ENCODE assay signal across 8 cellular contexts in genomic region chr9:105694848-105695581, GRCh38. TPM values are rescaled to one million over a fixed set of nuclear protein-coding genes. Genes with fewer than 3 reads are reported as not detected.
DNase-seq lines count a peak whose midpoint lies in the region; ATAC-seq and TF ChIP-seq lines count a peak whose summit lies in the region.

No MANE protein-coding gene starts in this region.

- peaks cover 36% of the 10 kb centered on the region for H3K4me1 Mint-ChIP-seq in activated naive CD4-positive, alpha-beta T cell treated with anti-CD3 and anti-CD28 coated beads for 36 hours (ENCODE audit: low read depth)
- peaks cover 4% of the 10 kb centered on the region for H3K4me1 Mint-ChIP-seq in glutamatergic neuron (ENCODE audit: low read depth, unreplicated experiment)

- peaks cover 6 to 30% of the 10 kb centered on the region in 2 donors for H3K4me1 ChIP-seq in thyroid gland

- peak overlapping the region; percentile 90 for H3K4me3 Mint-ChIP-seq in activated naive CD4-positive, alpha-beta T cell treated with anti-CD3 and anti-CD28 coated beads for 36 hours
- peak overlapping the region; percentile 86 for H3K4me3 Mint-ChIP-seq in glutamatergic neuron (ENCODE audit: unreplicated experiment)

- H3K27me3 ChIP-seq in thyroid gland: no peaks in the 10 kb centered on the region

- in situ Hi-C loops in Caki2 (cut with HindIII; ENCODE audit: low pct_unique_long_range_greater_than_20kb, low sequenced_read_pairs): no loop called here

- H3K9me3 Mint-ChIP-seq in activated naive CD4-positive, alpha-beta T cell treated with anti-CD3 and anti-CD28 coated beads for 36 hours: no peaks in the 10 kb centered on the region
- no peaks in the 10 kb centered on the region for H3K9me3 Mint-ChIP-seq in glutamatergic neuron (ENCODE audit: unreplicated experiment)

- H3K4me3 ChIP-seq in thyroid gland (replicated peaks in 1 of 3): peak overlapping the region; percentile 18 to 68 (median 39)

- peak overlapping the region; percentile 37 to 82 (median 77) for H3K27ac ChIP-seq in thyroid gland

- TF ChIP-seq CTCF in glutamatergic neuron (IDR thresholded peaks at IDR 0.05; ENCODE audit: partially characterized antibody, unreplicated experiment) (no peak), omental fat pad (IDR thresholded peaks at IDR 0.05) (no peak), thyroid gland (IDR thresholded peaks at IDR 0.05) (no peak)

- CTCF ChIA-PET in activated naive CD4-positive, alpha-beta T cell treated with anti-CD3 and anti-CD28 coated beads for 36 hours (lab: Charles Lee): interaction anchor here (1.1 to 1.7 kb wide), 2 partner anchors 23 to 86 kb away, joined by 3 to 6 read pairs; no protein-coding TSS in a partner anchor

- H3K27ac Mint-ChIP-seq in activated naive CD4-positive, alpha-beta T cell treated with anti-CD3 and anti-CD28 coated beads for 36 hours: peak overlapping the region; percentile 50
- H3K27ac Mint-ChIP-seq in glutamatergic neuron (ENCODE audit: unreplicated experiment): no peak overlapping the region

- TF ChIP-seq POLR2A in thyroid gland (IDR thresholded peaks at IDR 0.05): peak in 1 of 2 donors; percentile 38

- DNase-seq in Caki2 (ENCODE audit: low read depth) (peak; percentile 66), HS-27A (ENCODE audit: low read depth) (peak; percentile 12), SIG-M5 (lab: John Stamatoyannopoulos, UW) (peak; percentile 27), glutamatergic neuron (peak; percentile 55), omental fat pad (ENCODE audit: low spot score) (peak; percentile 84), thyroid gland (peak; percentile 79 to 82)
- peak; percentile 62 for DNase-seq in activated naive CD4-positive, alpha-beta T cell treated with anti-CD3 and anti-CD28 coated beads for 36 hours

- H3K36me3 ChIP-seq in thyroid gland: no peaks in the 10 kb centered on the region

- no peaks in the 10 kb centered on the region for H3K9me3 ChIP-seq in thyroid gland

- no peaks in the 10 kb centered on the region for H3K36me3 Mint-ChIP-seq in activated naive CD4-positive, alpha-beta T cell treated with anti-CD3 and anti-CD28 coated beads for 36 hours (ENCODE audit: low read depth)
- no peaks in the 10 kb centered on the region for H3K36me3 Mint-ChIP-seq in glutamatergic neuron (ENCODE audit: unreplicated experiment)

- ATAC-seq in GM21367 (IDR thresholded peaks at IDR 0.05; ENCODE audit: unreplicated experiment) (peak; percentile 49), omental fat pad (ENCODE audit: low FRiP score) (peak; percentile 89)

- 3 to 11% methylated on average over 10 to 34 of the region's 42 CpGs for WGBS in thyroid gland, 2 donors

- peaks cover 10% of the 10 kb centered on the region for H3K27me3 Mint-ChIP-seq in activated naive CD4-positive, alpha-beta T cell treated with anti-CD3 and anti-CD28 coated beads for 36 hours (ENCODE audit: low read depth)
- H3K27me3 Mint-ChIP-seq in glutamatergic neuron (ENCODE audit: unreplicated experiment): peaks cover 2% of the 10 kb centered on the region

- intact Hi-C loops in activated naive CD4-positive, alpha-beta T cell treated with anti-CD3 and anti-CD28 coated beads for 36 hours (cut with micrococcal nuclease): loop anchor here (1.0 to 10.0 kb wide), 13 partner anchors 23 to 1600 kb away; partner anchors contain the start of genes ABCA1, FKTN, FSD1L and NIPSNAP3A
- intact Hi-C loops in thyroid gland (cut with DNase I): no loop called here

RNA-seq across cellular contexts. Expression of gene TMEM38B, which starts 0.7 kb away (rescaled TPM):
- 18.3 and 37.3 TPM in 2 replicates for total RNA-seq in Caki2 (2014; rRNA removed; shearing (Covaris generic); ENCODE audit: low replicate concordance)
- 10 to 100 TPM; 17.6 TPM for total RNA-seq in activated naive CD4-positive, alpha-beta T cell treated with anti-CD3 and anti-CD28 coated beads for 36 hours
- total RNA-seq in glutamatergic neuron (ENCODE audit: unreplicated experiment): 3.0 TPM
- total RNA-seq in omental fat pad: 10 to 100 TPM in 3 of 4 donors, 1 to 10 TPM in 1; 4.5 to 20.1 (median 13.1) TPM
- 10 to 100 TPM; 38.4 to 80.9 (median 60.2) TPM for total RNA-seq in thyroid gland

RNA-seq across cellular contexts. Expression of gene TAL2, which starts 32.8 kb away (rescaled TPM):
- total RNA-seq in Caki2 (2014; rRNA removed; shearing (Covaris generic); ENCODE audit: low replicate concordance): not detected in 2 replicates
- not detected for total RNA-seq in activated naive CD4-positive, alpha-beta T cell treated with anti-CD3 and anti-CD28 coated beads for 36 hours
- total RNA-seq in glutamatergic neuron (ENCODE audit: unreplicated experiment): 1.6 TPM
- total RNA-seq in omental fat pad: 1 to 10 TPM in 1 of 4 donors, not detected in 3; 1.1 TPM
- total RNA-seq in thyroid gland: not detected

Comparison
In these comparisons a context has a peak if more than half of its experiments do, and no peak if none do; other contexts are left out.
1. Peak in every context shown above with its lines: DNase-seq, ATAC-seq, H3K4me3 ChIP-seq and H3K27ac ChIP-seq.
2. DNase-seq: peak in every context shown above with its lines; median percentile 84 in omental fat pad; 80 in thyroid gland; 66 in Caki2; 62 in activated naive CD4-positive, alpha-beta T cell treated with anti-CD3 and anti-CD28 coated beads for 36 hours; 55 in glutamatergic neuron; 27 in SIG-M5; 12 in HS-27A.